ENCODE assay signal across 8 cellular contexts in genomic region chr14:29926228-29926627, GRCh38. TPM values are rescaled to one million over a fixed set of nuclear protein-coding genes. Genes with fewer than 3 reads are reported as not detected.
DNase-seq lines count a peak whose midpoint lies in the region; ATAC-seq and TF ChIP-seq lines count a peak whose summit lies in the region.

No MANE protein-coding gene starts in this region.

- H3K27me3 Mint-ChIP-seq in T-helper 1 cell treated with Interleukin-12 subunit alpha and Interleukin-12 subunit beta and Interleukin-4 antibody, amounts not matched to agents 30 μg/mL and 1 μg/mL, for 36 hours (ENCODE audit: low read depth), result peaks cover 38% of the 10 kb centered on the region
- H3K27me3 Mint-ChIP-seq in brain, result peaks cover 12% of the 10 kb centered on the region
- peaks cover 28% of the 10 kb centered on the region for H3K27me3 Mint-ChIP-seq in activated CD4-positive, alpha-beta T cell treated with anti-CD3 and anti-CD28 coated beads, Interleukin-2, amount 10 ng/mL, durations not matched to agents 7 days and 5 days

- H3K4me1 Mint-ChIP-seq in T-helper 1 cell treated with Interleukin-12 subunit alpha and Interleukin-12 subunit beta and Interleukin-4 antibody, amounts not matched to agents 30 μg/mL and 1 μg/mL, for 36 hours (ENCODE audit: low read depth), result peaks cover 5% of the 10 kb centered on the region
- peaks cover 30% of the 10 kb centered on the region for H3K4me1 Mint-ChIP-seq in brain
- H3K4me1 Mint-ChIP-seq in activated CD4-positive, alpha-beta T cell treated with anti-CD3 and anti-CD28 coated beads, Interleukin-2, amount 10 ng/mL, durations not matched to agents 7 days and 5 days, result peaks cover 5% of the 10 kb centered on the region

- H3K27ac ChIP-seq in right lobe of liver (no peak overlapping the region), thoracic aorta (peak overlapping the region; percentile 78 to 82)

- H3K4me1 ChIP-seq in right lobe of liver (peaks cover 0 to 8% (median 0%) of the 10 kb centered on the region in 4 donors), thoracic aorta (ENCODE audit: control insufficient read depth in 1 of 2, low read depth in 2 of 2) (peaks cover 16 to 35% of the 10 kb centered on the region in 2 donors)

- ATAC-seq in right lobe of liver (no peak), thoracic aorta (ENCODE audit: insufficient number of reproducible peaks, low FRiP score, low read depth) (no peak)

- CTCF ChIA-PET in activated CD4-positive, alpha-beta T cell treated with anti-CD3 and anti-CD28 coated beads, Interleukin-2, amount 10 ng/mL, durations not matched to agents 7 days and 5 days (lab: Charles Lee), result no interaction called here

- TF ChIP-seq CTCF in brain (conservative IDR thresholded peaks at IDR 0.05) (no peak), right lobe of liver (IDR thresholded peaks at IDR 0.05) (no peak), thoracic aorta (IDR thresholded peaks at IDR 0.05) (no peak)

- no peak for DNase-seq in T-helper 1 cell
- no peak for DNase-seq in right lobe of liver
- DNase-seq in thoracic aorta (ENCODE audit: low spot score), result no peak
- DNase-seq in NCI-H2081 treated with DMSO at 0.1 percent for 48 hours (lab: John Stamatoyannopoulos, UW), result no peak
- no peak for DNase-seq in NCI-H2227 treated with DMSO at 0.1 percent for 48 hours (lab: John Stamatoyannopoulos, UW)
- DNase-seq in activated CD4-positive, alpha-beta T cell treated with anti-CD3 and anti-CD28 coated beads, Interleukin-2, amount 10 ng/mL, durations not matched to agents 7 days and 5 days, result no peak

- intact Hi-C loops in right lobe of liver (cut with DNase I), result no loop called here

- H3K4me3 Mint-ChIP-seq in T-helper 1 cell treated with Interleukin-12 subunit alpha and Interleukin-12 subunit beta and Interleukin-4 antibody, amounts not matched to agents 30 μg/mL and 1 μg/mL, for 36 hours, result peak overlapping the region; percentile 74
- H3K4me3 Mint-ChIP-seq in brain, result peak overlapping the region; percentile 93 to 99 (median 97)
- H3K4me3 Mint-ChIP-seq in activated CD4-positive, alpha-beta T cell treated with anti-CD3 and anti-CD28 coated beads, Interleukin-2, amount 10 ng/mL, durations not matched to agents 7 days and 5 days, result no peak overlapping the region

- POLR2A ChIA-PET in activated CD4-positive, alpha-beta T cell treated with anti-CD3 and anti-CD28 coated beads, Interleukin-2, amount 10 ng/mL, durations not matched to agents 7 days and 5 days (lab: Charles Lee), result no interaction called here

- H3K4me3 ChIP-seq in right lobe of liver (peak overlapping the region; percentile 51 to 66 (median 66)), thoracic aorta (peak overlapping the region; percentile 76)

- no peaks in the 10 kb centered on the region for H3K9me3 ChIP-seq in right lobe of liver
- H3K9me3 ChIP-seq in thoracic aorta, result no peaks in the 10 kb centered on the region

- H3K27me3 ChIP-seq in right lobe of liver (no peaks in the 10 kb centered on the region), thoracic aorta (replicated peaks; ENCODE audit: insufficient read depth) (no peaks in the 10 kb centered on the region)

- WGBS in right lobe of liver (ENCODE audit: insufficient coverage, low coverage, low lambda C conversion rate, missing lambda C conversion rate), result 6% methylated on average over 8 of the region's 8 CpGs

- H3K27ac Mint-ChIP-seq in T-helper 1 cell treated with Interleukin-12 subunit alpha and Interleukin-12 subunit beta and Interleukin-4 antibody, amounts not matched to agents 30 μg/mL and 1 μg/mL, for 36 hours, result no peak overlapping the region
- peak overlapping the region; percentile 47 to 95 (median 88) for H3K27ac Mint-ChIP-seq in brain
- H3K27ac Mint-ChIP-seq in activated CD4-positive, alpha-beta T cell treated with anti-CD3 and anti-CD28 coated beads, Interleukin-2, amount 10 ng/mL, durations not matched to agents 7 days and 5 days, result no peak overlapping the region

- H3K9me3 Mint-ChIP-seq in T-helper 1 cell treated with Interleukin-12 subunit alpha and Interleukin-12 subunit beta and Interleukin-4 antibody, amounts not matched to agents 30 μg/mL and 1 μg/mL, for 36 hours, result no peaks in the 10 kb centered on the region
- no peaks in the 10 kb centered on the region for H3K9me3 Mint-ChIP-seq in brain
- no peaks in the 10 kb centered on the region for H3K9me3 Mint-ChIP-seq in activated CD4-positive, alpha-beta T cell treated with anti-CD3 and anti-CD28 coated beads, Interleukin-2, amount 10 ng/mL, durations not matched to agents 7 days and 5 days

- peaks cover 3% of the 10 kb centered on the region for H3K36me3 Mint-ChIP-seq in T-helper 1 cell treated with Interleukin-12 subunit alpha and Interleukin-12 subunit beta and Interleukin-4 antibody, amounts not matched to agents 30 μg/mL and 1 μg/mL, for 36 hours (ENCODE audit: low read depth)
- H3K36me3 Mint-ChIP-seq in brain, result no peaks in the 10 kb centered on the region
- H3K36me3 Mint-ChIP-seq in activated CD4-positive, alpha-beta T cell treated with anti-CD3 and anti-CD28 coated beads, Interleukin-2, amount 10 ng/mL, durations not matched to agents 7 days and 5 days (ENCODE audit: low read depth), result no peaks in the 10 kb centered on the region

- no peak for TF ChIP-seq POLR2A in right lobe of liver (IDR thresholded peaks at IDR 0.05)

- H3K36me3 ChIP-seq in right lobe of liver (no peaks in the 10 kb centered on the region), thoracic aorta (no peaks in the 10 kb centered on the region)

RNA-seq across cellular contexts. Expression of gene PRKD1, which starts 1.4 kb away (rescaled TPM):
- polyA plus RNA-seq in brain (ENCODE audit: insufficient read depth, low read depth, low replicate concordance), result 10.4 TPM
- total RNA-seq in right lobe of liver (1 to 10 TPM in 5 of 6 experiments, under 1 TPM in 1; 0.74 to 6.2 (median 2.2) TPM), thoracic aorta (10 to 100 TPM; 34.0 to 38.4 TPM)
- total RNA-seq in activated CD4-positive, alpha-beta T cell treated with anti-CD3 and anti-CD28 coated beads, Interleukin-2, amount 10 ng/mL, durations not matched to agents 7 days and 5 days, result not detected

Comparison
In these comparisons a context has a peak if more than half of its experiments do, and no peak if none do; other contexts are left out.
1. H3K27ac Mint-ChIP-seq: peak in brain (5 of 5); none in T-helper 1 cell treated with Interleukin-12 subunit alpha and Interleukin-12 subunit beta and Interleukin-4 antibody, amounts not matched to agents 30 μg/mL and 1 μg/mL, for 36 hours (single experiment) and activated CD4-positive, alpha-beta T cell treated with anti-CD3 and anti-CD28 coated beads, Interleukin-2, amount 10 ng/mL, durations not matched to agents 7 days and 5 days (single experiment).
2. H3K27ac ChIP-seq: peak in thoracic aorta (2 of 2); none in right lobe of liver (0 of 3).
3. RNA of gene PRKD1, which starts 1.4 kb away (total RNA-seq): 34.0 to 38.4 TPM in thoracic aorta; 0.74 to 6.2 TPM in right lobe of liver and not detected in activated CD4-positive, alpha-beta T cell treated with anti-CD3 and anti-CD28 coated beads, Interleukin-2, amount 10 ng/mL, durations not matched to agents 7 days and 5 days; every median in the first group is over 4 times any median in the second.